ENCODE assay signal across 1 cellular context in genomic region chr1:154352581-154353459, GRCh38.
TF ChIP-seq lines count a peak whose summit lies in the region.

No MANE protein-coding gene starts in this region.

TF ChIP-seq in HEK293, 187 proteins besides CTCF, POLR2A, EP300 and RAD21 (continued from another document):
- TF ChIP-seq ZNF280D (tag by site-specific recombination; IDR thresholded peaks at IDR 0.05) (no peak), ZNF19 (tag by site-specific recombination; IDR thresholded peaks at IDR 0.05; ENCODE audit: low read depth) (no peak), ZNF768 (tag by site-specific recombination; IDR thresholded peaks at IDR 0.05) (no peak), MZF1 (tag by site-specific recombination; IDR thresholded peaks at IDR 0.05; ENCODE audit: borderline replicate concordance) (no peak; the same call in 1 of the 2 replicates), ZNF561 (tag by site-specific recombination; IDR thresholded peaks at IDR 0.05; ENCODE audit: borderline replicate concordance) (0 out of 2 replicates have a peak, but pooled peaks have one; percentile 18), ZNF513 (tag by site-specific recombination; IDR thresholded peaks at IDR 0.05) (no peak), ATF2 (tag by site-specific recombination; IDR thresholded peaks at IDR 0.05; ENCODE audit: low read depth) (no peak), SP7 (tag by site-specific recombination; IDR thresholded peaks at IDR 0.05) (peak; percentile 60), RBAK (tag by site-specific recombination; IDR thresholded peaks at IDR 0.05) (no peak), GFI1B (tag by site-specific recombination; IDR thresholded peaks at IDR 0.05) (no peak), PBX3 (CRISPR knock-in tag; IDR thresholded peaks at IDR 0.05) (no peak), GLI4 (tag by site-specific recombination; IDR thresholded peaks at IDR 0.05) (no peak), EGR2 (tag by site-specific recombination; IDR thresholded peaks at IDR 0.05; ENCODE audit: low read depth) (no peak; the same call in none of the 2 replicates), ZNF843 (tag by site-specific recombination; IDR thresholded peaks at IDR 0.05) (0 out of 2 replicates have a peak, but pooled peaks have one; percentile 21), ZNF837 (tag by site-specific recombination; IDR thresholded peaks at IDR 0.05) (no peak), ZNF776 (tag by site-specific recombination; IDR thresholded peaks at IDR 0.05; ENCODE audit: borderline replicate concordance) (no peak), HOXA7 (CRISPR knock-in tag; IDR thresholded peaks at IDR 0.05; ENCODE audit: borderline replicate concordance) (no peak), ZSCAN18 (tag by site-specific recombination; IDR thresholded peaks at IDR 0.05) (no peak), ZNF366 (tag by site-specific recombination; conservative IDR thresholded peaks at IDR 0.05) (no peak), KLF9 (tag by site-specific recombination; IDR thresholded peaks at IDR 0.05; ENCODE audit: low read depth) (peak; percentile 63; the same call in 1 of the 2 replicates)
TF ChIP-seq in HEK293: peak in this region for 40.
